12 cellular contexts compared by ENCODE assay signal in genomic region chr20:59145926-59146800, GRCh38. TPM values are rescaled to one million over a fixed set of nuclear protein-coding genes. Genes with fewer than 3 reads are reported as not detected.
DNase-seq lines count a peak whose midpoint lies in the region; ATAC-seq and TF ChIP-seq lines count a peak whose summit lies in the region.
"Had no signal": no experiment of that assay in that cellular context is flagged by ENCODE, and none has a peak within 500 bp of the region (broad histone marks: within the 10 kb centered on the region; RNA-seq: fewer than 3 reads in every experiment).

No MANE protein-coding gene starts in this region.

- H3K9me3 ChIP-seq in esophagus (ENCODE audit: control insufficient read depth in 2 of 2, insufficient read depth in 1 of 2, low read depth in 1 of 2, low read length in 1 of 2) (no peaks in the 10 kb centered on the region), left lung (no peaks in the 10 kb centered on the region)

- H3K27ac ChIP-seq in esophagus (ENCODE audit: low read depth in 2 of 2, low read length in 1 of 2), result peak overlapping the region; percentile 63 to 65
- H3K27ac ChIP-seq in left lung, result peak overlapping the region in 1 of 2 donors; percentile 37

- no peak for TF ChIP-seq CTCF in left lung (IDR thresholded peaks at IDR 0.05)

- H3K27me3 ChIP-seq in esophagus (ENCODE audit: control insufficient read depth in 1 of 2, insufficient read depth in 2 of 2, low read length in 2 of 2), result no peaks in the 10 kb centered on the region
- H3K27me3 ChIP-seq in left lung, result peaks cover 0 to 16% of the 10 kb centered on the region in 2 donors

- ATAC-seq in HG03457 (IDR thresholded peaks at IDR 0.05; ENCODE audit: unreplicated experiment) (no peak), HG03039 (IDR thresholded peaks at IDR 0.05; ENCODE audit: unreplicated experiment) (no peak), left lung (no peak)
- ATAC-seq: GM12878, HCT116 had no signal

- H3K4me1 ChIP-seq in esophagus (ENCODE audit: control insufficient read depth in 2 of 2, insufficient read depth in 2 of 2, low read length in 1 of 2) (peaks cover 5 to 6% of the 10 kb centered on the region in 2 donors), left lung (no peaks in the 10 kb centered on the region)

- 59 to 67% methylated on average over 23 of the region's 23 CpGs for WGBS in esophagus, 2 donors

- peak; percentile 73 for DNase-seq in Ammon's horn (ENCODE audit: low spot score)
- peak; percentile 39 to 42 for DNase-seq in activated CD8-positive, alpha-beta memory T cell treated with anti-CD3 and anti-CD28 coated beads for 1 hour (ENCODE audit: extremely low read depth in 1 of 2, low read depth in 1 of 2)
- peak; percentile 79 to 81 for DNase-seq in stimulated activated CD4-positive, alpha-beta T cell treated with anti-CD3 and anti-CD28 coated beads, Interleukin-2, amount 100 ng/mL, for 24 hours
- DNase-seq in SIG-M5 treated with dmso at 0.1 percent for 504 hours (lab: John Stamatoyannopoulos, UW; ENCODE audit: unreplicated experiment), result no peak
- no peak for DNase-seq in left lung
- DNase-seq: 8988T, KG1 had no signal

- H3K36me3 ChIP-seq in esophagus (ENCODE audit: control insufficient read depth in 2 of 2, insufficient read depth in 2 of 2, low read length in 1 of 2) (no peaks in the 10 kb centered on the region), left lung (no peaks in the 10 kb centered on the region)

- intact Hi-C loops in left lung (cut with DNase I), result no loop called here

- H3K4me3 ChIP-seq in esophagus (ENCODE audit: low read depth in 1 of 2, low read length in 2 of 2) (peak overlapping the region in 1 of 2 donors; percentile 25), left lung (peak overlapping the region in 1 of 2 donors; percentile 2)
- H3K4me3 ChIP-seq: GM12878 had no signal

RNA-seq across cellular contexts. Expression of gene ZNF831, which starts 17.5 kb away (rescaled TPM):
- under 1 TPM; 0.09 to 0.16 TPM for polyA plus RNA-seq in esophagus
- 1 to 10 TPM in 1 of 2 donors, under 1 TPM in 1; 0.38 to 1.1 TPM for total RNA-seq in left lung

Comparison
In these comparisons a context has a peak if more than half of its experiments do, and no peak if none do; other contexts are left out.
1. DNase-seq: peak in Ammon's horn (single experiment), activated CD8-positive, alpha-beta memory T cell treated with anti-CD3 and anti-CD28 coated beads for 1 hour (2 of 2) and stimulated activated CD4-positive, alpha-beta T cell treated with anti-CD3 and anti-CD28 coated beads, Interleukin-2, amount 100 ng/mL, for 24 hours (2 of 2); none in SIG-M5 treated with dmso at 0.1 percent for 504 hours (single experiment) and left lung (0 of 2).